In the genomic region with DNA sequence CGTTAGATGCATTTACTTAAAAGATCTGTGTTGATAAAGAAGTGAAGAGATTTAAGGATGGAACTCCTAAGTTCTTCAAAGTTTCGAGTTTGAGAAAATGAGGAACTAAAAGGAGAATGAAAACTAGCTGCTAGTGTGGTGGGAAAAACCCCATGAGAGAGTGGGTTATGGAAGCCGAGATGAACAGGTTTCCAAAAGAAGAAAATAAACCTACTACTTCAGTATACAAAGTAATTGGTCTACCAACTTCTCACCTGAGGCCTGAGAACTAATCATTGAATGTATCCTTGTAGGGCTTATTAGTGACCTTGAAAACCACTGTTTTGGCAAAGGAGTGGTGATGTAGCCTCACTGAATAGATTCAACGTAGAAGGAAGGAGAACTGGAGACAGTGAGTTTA, we compare ENCODE assay signal across 19 cellular contexts. TPM values are rescaled to one million over a fixed set of nuclear protein-coding genes. Genes with fewer than 3 reads are reported as not detected.
A peak's percentile ranks its signal among the peaks of the same experiment; 100 is the strongest.
DNase-seq lines count a peak whose midpoint lies in the region; ATAC-seq and FAIRE-seq lines count a peak whose summit lies in the region.
"Had no signal": no experiment of that assay in that cellular context is flagged by ENCODE, and none has a peak within 500 bp of the region (broad histone marks: within the 10 kb centered on the region; RNA-seq: fewer than 3 reads in every experiment).

No MANE protein-coding gene starts in this region.

- FAIRE-seq in GM18507 (lab: Jason Lieb, UNC): peak; percentile 26

- no peak for DNase-seq in GM18507 (ENCODE audit: extremely low spot score, insufficient read length, low read depth)
- DNase-seq in OCI-M1 (lab: John Stamatoyannopoulos, UW): peak; percentile 26
- peak; percentile 56 for DNase-seq in pons (ENCODE audit: low spot score)
- DNase-seq in stimulated activated naive CD8-positive, alpha-beta T cell treated with anti-CD3 and anti-CD28 coated beads, Interleukin-15, Interleukin-2, amounts not matched to agents 100 U/mL and 50 U/mL, for 24 hours: no peak
- no peak for DNase-seq in islet precursor cell
- DNase-seq: ACHN; AML-193; Calu3; CD4-positive, alpha-beta memory T cell; NCI-H187 treated with DMSO at 0.1 percent for 48 hours; NCI-H446 treated with DMSO at 0.1 percent for 48 hours; Peyer's patch; Right ventricle myocardium superior; T-helper 1 cell had no signal

- ATAC-seq in HG03432 (IDR thresholded peaks at IDR 0.05; ENCODE audit: unreplicated experiment) (peak; percentile 57), esophagus mucosa (no peak)
- no peak for ATAC-seq in stimulated activated naive CD8-positive, alpha-beta T cell treated with anti-CD3 and anti-CD28 coated beads, Interleukin-15, Interleukin-2, amounts not matched to agents 100 U/mL and 50 U/mL, for 24 hours
- ATAC-seq: SK-N-SH treated with all-trans-retinoic acid at 6 μM for 48 hours had no signal

RNA-seq across cellular contexts. Expression of a gene that starts 51.0 kb away (rescaled TPM):
- total RNA-seq in esophagus mucosa: 4.8 TPM
- total RNA-seq: Calu3; CD4-positive, alpha-beta memory T cell; HT-29; MCF 10A had no signal

Comparison
In these comparisons a context has a peak if more than half of its experiments do, and no peak if none do; other contexts are left out.
1. DNase-seq: peak in OCI-M1 (single experiment) and pons (single experiment); none in GM18507 (single experiment), stimulated activated naive CD8-positive, alpha-beta T cell treated with anti-CD3 and anti-CD28 coated beads, Interleukin-15, Interleukin-2, amounts not matched to agents 100 U/mL and 50 U/mL, for 24 hours (single experiment) and islet precursor cell (single experiment).